15 cellular contexts compared by ENCODE assay signal in the genomic region with DNA sequence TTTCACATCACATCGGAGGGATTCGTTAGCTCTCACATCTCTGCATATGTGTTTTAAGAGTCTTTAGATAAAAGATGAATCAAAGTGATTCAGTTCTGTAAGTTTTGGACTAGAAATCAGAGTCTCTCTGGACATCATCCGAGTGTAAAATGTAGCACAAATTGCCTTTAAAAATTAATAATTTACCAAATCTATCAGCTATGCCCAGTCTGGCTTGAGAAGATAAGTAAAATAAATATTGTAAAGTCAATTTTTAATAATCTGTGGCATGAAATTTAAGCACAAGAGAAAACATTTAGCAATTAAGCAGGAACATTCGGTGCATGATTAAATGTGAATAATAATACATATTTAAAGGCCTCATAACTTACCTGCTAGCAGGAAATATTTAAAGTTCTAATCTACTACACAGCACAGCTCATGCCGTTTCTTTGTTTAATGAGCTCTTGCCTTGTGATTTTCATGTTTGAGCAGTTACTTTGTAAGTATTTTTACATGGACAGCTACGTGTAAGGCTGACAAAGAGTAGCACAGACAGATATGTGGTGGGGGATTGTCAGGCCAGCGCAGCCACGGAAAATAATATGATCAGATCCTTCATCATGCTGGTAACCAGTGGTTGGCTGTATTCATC.
A peak's percentile ranks its signal among the peaks of the same experiment; 100 is the strongest.
DNase-seq lines count a peak whose midpoint lies in the region; ATAC-seq lines count a peak whose summit lies in the region.
"Had no signal": no experiment of that assay in that cellular context is flagged by ENCODE, and none has a peak within 500 bp of the region (broad histone marks: within the 10 kb centered on the region; RNA-seq: fewer than 3 reads in every experiment).

No MANE protein-coding gene starts in this region.

- H3K4me3 Mint-ChIP-seq in activated T-helper 17 cell treated with anti-CD3 and anti-CD28 coated beads, Interleukin-2, amount 50 U/mL, for 72 hours, result peak overlapping the region; percentile 14
- H3K4me3 Mint-ChIP-seq in immature natural killer cell, result peak overlapping the region in 3 of 5 donors; percentile 47 to 70 (median 67)
- peak overlapping the region; percentile 25 for H3K4me3 Mint-ChIP-seq in stimulated activated effector memory CD8-positive, alpha-beta T cell treated with anti-CD3 and anti-CD28 coated beads, Interleukin-12 subunit alpha, Interleukin-12 subunit beta, amount 100 ng/mL, for 72 hours
- H3K4me3 Mint-ChIP-seq: activated CD4-positive, alpha-beta memory T cell treated with anti-CD3 and anti-CD28 coated beads, Interleukin-2, amount 10 ng/mL, durations not matched to agents 7 days and 5 days had no signal

- ATAC-seq in activated T-helper 17 cell treated with anti-CD3 and anti-CD28 coated beads, Interleukin-2, amount 50 U/mL, for 72 hours (replicated peaks), result no peak
- no peak for ATAC-seq in stimulated activated effector memory CD8-positive, alpha-beta T cell treated with anti-CD3 and anti-CD28 coated beads, Interleukin-12 subunit alpha, Interleukin-12 subunit beta, amount 100 ng/mL, for 72 hours

- peak; percentile 28 for DNase-seq in NCI-H510A treated with DMSO at 0.1 percent for 48 hours (lab: John Stamatoyannopoulos, UW)
- DNase-seq in NCI-H510A (lab: John Stamatoyannopoulos, UW), result no peak
- no peak for DNase-seq in immature natural killer cell
- DNase-seq in stimulated activated effector memory CD8-positive, alpha-beta T cell treated with anti-CD3 and anti-CD28 coated beads, Interleukin-12 subunit alpha, Interleukin-12 subunit beta, amount 100 ng/mL, for 72 hours (ENCODE audit: low spot score in 2 of 2), result no peak
- DNase-seq in GOT3 (lab: John Stamatoyannopoulos, UW), result no peak
- no peak for DNase-seq in mucosa of gallbladder (ENCODE audit: low spot score)
- no peak for DNase-seq in ACHN
- DNase-seq: activated CD4-positive, alpha-beta memory T cell treated with anti-CD3 and anti-CD28 coated beads, Interleukin-2, amount 10 ng/mL, durations not matched to agents 7 days and 5 days; activated naive CD8-positive, alpha-beta T cell treated with anti-CD3 and anti-CD28 coated beads for 36 hours; activated T-cell treated with anti-CD3 and anti-CD28 coated beads, Interleukin-2, amount 50 U/mL, for 24 hours; dermis blood vessel endothelial cell; Right ventricle myocardium superior; trophoblast cell had no signal

- peaks cover 39% of the 10 kb centered on the region for H3K27me3 Mint-ChIP-seq in activated T-helper 17 cell treated with anti-CD3 and anti-CD28 coated beads, Interleukin-2, amount 50 U/mL, for 72 hours
- peaks cover 0 to 30% (median 4%) of the 10 kb centered on the region in 3 donors for H3K27me3 Mint-ChIP-seq in immature natural killer cell (ENCODE audit: low read depth in 3 of 3)

- H3K9me3 Mint-ChIP-seq in activated T-helper 17 cell treated with anti-CD3 and anti-CD28 coated beads, Interleukin-2, amount 50 U/mL, for 72 hours, result peaks cover 3% of the 10 kb centered on the region
- peaks cover 0 to 2% (median 0%) of the 10 kb centered on the region in 6 donors for H3K9me3 Mint-ChIP-seq in immature natural killer cell
- no peaks in the 10 kb centered on the region for H3K9me3 Mint-ChIP-seq in stimulated activated effector memory CD8-positive, alpha-beta T cell treated with anti-CD3 and anti-CD28 coated beads, Interleukin-12 subunit alpha, Interleukin-12 subunit beta, amount 100 ng/mL, for 72 hours
- H3K9me3 Mint-ChIP-seq: activated CD4-positive, alpha-beta memory T cell treated with anti-CD3 and anti-CD28 coated beads, Interleukin-2, amount 10 ng/mL, durations not matched to agents 7 days and 5 days; activated naive CD8-positive, alpha-beta T cell treated with anti-CD3 and anti-CD28 coated beads for 36 hours; activated T-cell treated with anti-CD3 and anti-CD28 coated beads, Interleukin-2, amount 50 U/mL, for 24 hours had no signal

- no peaks in the 10 kb centered on the region for H3K36me3 Mint-ChIP-seq in activated T-helper 17 cell treated with anti-CD3 and anti-CD28 coated beads, Interleukin-2, amount 50 U/mL, for 72 hours (ENCODE audit: low read depth)
- no peaks in the 10 kb centered on the region for H3K36me3 Mint-ChIP-seq in immature natural killer cell
- H3K36me3 Mint-ChIP-seq in stimulated activated effector memory CD8-positive, alpha-beta T cell treated with anti-CD3 and anti-CD28 coated beads, Interleukin-12 subunit alpha, Interleukin-12 subunit beta, amount 100 ng/mL, for 72 hours, result no peaks in the 10 kb centered on the region
- H3K36me3 Mint-ChIP-seq: activated naive CD8-positive, alpha-beta T cell treated with anti-CD3 and anti-CD28 coated beads for 36 hours; stimulated activated memory B cell treated with anti-CD40 and anti-IgM and Interleukin-4, amounts not matched to agents 10 μg/mL and 1 μg/mL and 100 μg/mL, for 72 hours had no signal

- in situ Hi-C loops in ACHN (cut with HindIII; ENCODE audit: low pct_ligation_motif_present, low pct_unique_long_range_greater_than_20kb, low sequenced_read_pairs), result no loop called here

- H3K4me1 Mint-ChIP-seq in activated T-helper 17 cell treated with anti-CD3 and anti-CD28 coated beads, Interleukin-2, amount 50 U/mL, for 72 hours, result no peaks in the 10 kb centered on the region
- H3K4me1 Mint-ChIP-seq in immature natural killer cell, result peaks cover 9 to 11% of the 10 kb centered on the region in 2 donors
- H3K4me1 Mint-ChIP-seq in stimulated activated effector memory CD8-positive, alpha-beta T cell treated with anti-CD3 and anti-CD28 coated beads, Interleukin-12 subunit alpha, Interleukin-12 subunit beta, amount 100 ng/mL, for 72 hours, result peaks cover 11% of the 10 kb centered on the region
- H3K4me1 Mint-ChIP-seq: activated CD4-positive, alpha-beta memory T cell treated with anti-CD3 and anti-CD28 coated beads, Interleukin-2, amount 10 ng/mL, durations not matched to agents 7 days and 5 days had no signal

- H3K27ac Mint-ChIP-seq in activated T-helper 17 cell treated with anti-CD3 and anti-CD28 coated beads, Interleukin-2, amount 50 U/mL, for 72 hours, result no peak overlapping the region
- no peak overlapping the region for H3K27ac Mint-ChIP-seq in immature natural killer cell
- H3K27ac Mint-ChIP-seq in stimulated activated effector memory CD8-positive, alpha-beta T cell treated with anti-CD3 and anti-CD28 coated beads, Interleukin-12 subunit alpha, Interleukin-12 subunit beta, amount 100 ng/mL, for 72 hours, result no peak overlapping the region
- H3K27ac Mint-ChIP-seq: activated CD4-positive, alpha-beta memory T cell treated with anti-CD3 and anti-CD28 coated beads, Interleukin-2, amount 10 ng/mL, durations not matched to agents 7 days and 5 days; activated naive CD8-positive, alpha-beta T cell treated with anti-CD3 and anti-CD28 coated beads for 36 hours; activated T-cell treated with anti-CD3 and anti-CD28 coated beads, Interleukin-2, amount 50 U/mL, for 24 hours; stimulated activated memory B cell treated with anti-CD40 and anti-IgM and Interleukin-4, amounts not matched to agents 10 μg/mL and 1 μg/mL and 100 μg/mL, for 72 hours had no signal

Comparison
In these comparisons a context has a peak if more than half of its experiments do, and no peak if none do; other contexts are left out.
1. H3K4me3 Mint-ChIP-seq: peak in every context shown above with its lines; median percentile 67 in immature natural killer cell; 25 in stimulated activated effector memory CD8-positive, alpha-beta T cell treated with anti-CD3 and anti-CD28 coated beads, Interleukin-12 subunit alpha, Interleukin-12 subunit beta, amount 100 ng/mL, for 72 hours; 14 in activated T-helper 17 cell treated with anti-CD3 and anti-CD28 coated beads, Interleukin-2, amount 50 U/mL, for 72 hours.